ENCODE assay signal across 8 cellular contexts in the genomic region with DNA sequence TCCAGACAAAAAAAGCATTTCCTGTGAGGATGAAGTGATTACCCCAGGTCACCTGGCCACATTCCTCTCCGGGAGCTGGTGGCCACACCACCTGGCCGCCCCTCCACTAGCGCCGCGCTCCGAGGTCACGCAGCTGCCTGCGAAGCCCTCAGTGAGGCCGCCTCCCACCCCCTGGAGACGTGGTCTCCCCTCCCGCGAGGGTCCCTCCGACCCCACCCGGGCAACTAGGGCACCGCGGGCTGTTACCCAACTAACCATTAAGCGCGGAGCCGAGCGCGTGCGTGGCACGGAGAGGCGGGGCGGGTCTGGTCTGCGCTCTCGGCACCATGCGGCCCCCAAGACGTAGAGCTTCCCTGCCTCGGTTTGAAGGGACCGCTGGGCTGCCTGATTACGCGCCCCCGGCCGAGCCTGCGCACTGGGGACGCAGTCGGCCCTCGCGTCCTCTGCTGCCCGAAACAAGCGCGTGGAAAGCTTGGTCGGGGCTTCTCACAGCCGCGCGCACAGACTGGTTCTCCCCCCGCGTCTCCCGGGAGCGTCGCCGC.
DNase-seq lines count a peak whose midpoint lies in the region; ATAC-seq and TF ChIP-seq lines count a peak whose summit lies in the region.

No MANE protein-coding gene starts in this region.

- peaks cover 67% of the 10 kb centered on the region for H3K27me3 Mint-ChIP-seq in activated naive CD8-positive, alpha-beta T cell treated with anti-CD3 and anti-CD28 coated beads for 36 hours

- H3K27ac Mint-ChIP-seq in activated naive CD8-positive, alpha-beta T cell treated with anti-CD3 and anti-CD28 coated beads for 36 hours, result no peak overlapping the region

- no peaks in the 10 kb centered on the region for H3K36me3 ChIP-seq in cardiac muscle cell

- no peaks in the 10 kb centered on the region for H3K9me3 ChIP-seq in cardiac muscle cell (ENCODE audit: low read depth)

- intact Hi-C loops in posterior cingulate gyrus (cut with DNase I), result no loop called here

- H3K4me3 ChIP-seq in cardiac muscle cell, result peak overlapping the region; percentile 18

- DNase-seq in 8988T (peak; percentile 27), HT-29 (ENCODE audit: low spot score) (peak; percentile 42), cardiac muscle cell (ENCODE audit: low read depth in 1 of 2, low spot score in 1 of 2) (peak; percentile 31 to 66), posterior cingulate gyrus (peak; percentile 26 to 94 (median 54))
- DNase-seq in activated naive CD8-positive, alpha-beta T cell treated with anti-CD3 and anti-CD28 coated beads for 36 hours, result peak; percentile 20

- no peaks in the 10 kb centered on the region for H3K36me3 Mint-ChIP-seq in activated naive CD8-positive, alpha-beta T cell treated with anti-CD3 and anti-CD28 coated beads for 36 hours

- H3K9me3 Mint-ChIP-seq in activated naive CD8-positive, alpha-beta T cell treated with anti-CD3 and anti-CD28 coated beads for 36 hours, result no peaks in the 10 kb centered on the region

- no peak for TF ChIP-seq CTCF in cardiac muscle cell (IDR thresholded peaks at IDR 0.05; ENCODE audit: low read depth, low read length)

- H3K27me3 ChIP-seq in cardiac muscle cell, result no peaks in the 10 kb centered on the region

- H3K27ac ChIP-seq in cardiac muscle cell, result no peak overlapping the region

- H3K4me1 ChIP-seq in cardiac muscle cell (ENCODE audit: low read depth), result no peaks in the 10 kb centered on the region

- H3K4me3 Mint-ChIP-seq in activated naive CD8-positive, alpha-beta T cell treated with anti-CD3 and anti-CD28 coated beads for 36 hours, result peak overlapping the region; percentile 59

- H3K4me1 Mint-ChIP-seq in activated naive CD8-positive, alpha-beta T cell treated with anti-CD3 and anti-CD28 coated beads for 36 hours, result no peaks in the 10 kb centered on the region

- no peak for ATAC-seq in GM19463 (IDR thresholded peaks at IDR 0.05; ENCODE audit: unreplicated experiment)
- ATAC-seq in GM18502 (IDR thresholded peaks at IDR 0.05; ENCODE audit: poor library complexity, unreplicated experiment), result no peak
- no peak for ATAC-seq in HG02763 (IDR thresholded peaks at IDR 0.05; ENCODE audit: unreplicated experiment)
